Comparison of ENCODE assay signal across 16 cellular contexts in the genomic region with DNA sequence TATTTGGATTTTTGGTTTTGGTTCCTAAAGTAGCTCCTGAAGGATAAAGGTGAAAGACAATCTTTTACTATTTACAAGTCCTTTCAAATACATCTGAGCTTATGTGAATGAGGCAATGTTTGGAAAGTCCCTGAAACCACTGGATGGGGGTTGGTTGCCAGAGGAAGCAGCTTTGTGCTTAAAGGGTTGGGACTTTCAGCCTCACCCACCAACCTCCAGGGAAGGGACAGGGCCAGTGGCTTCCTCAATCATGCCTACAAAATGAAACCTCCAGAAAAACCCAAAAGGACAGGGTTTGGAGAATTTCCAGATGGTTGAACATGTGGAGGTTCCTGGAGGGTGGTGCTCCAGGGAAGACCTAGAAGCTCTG. TPM values are rescaled to one million over a fixed set of nuclear protein-coding genes. Genes with fewer than 3 reads are reported as not detected.
DNase-seq lines count a peak whose midpoint lies in the region; TF ChIP-seq lines count a peak whose summit lies in the region.
"Had no signal": no experiment of that assay in that cellular context is flagged by ENCODE, and none has a peak within 500 bp of the region (broad histone marks: within the 10 kb centered on the region; RNA-seq: fewer than 3 reads in every experiment).

No MANE protein-coding gene starts in this region.

- POLR2A ChIA-PET in MCF 10A (lab: Yijun Ruan, JAX) = interaction anchor here (0.5 to 2.5 kb wide), 7 partner anchors 10 to 650 kb away, joined by 3 to 10 read pairs (median 4); a partner anchor contains a TSS
- POLR2A ChIA-PET in activated CD4-positive, alpha-beta T cell treated with anti-CD3 and anti-CD28 coated beads, Interleukin-2, amount 10 ng/mL, durations not matched to agents 7 days and 5 days (lab: Charles Lee) = no interaction called here

- H3K9me2 ChIP-seq in MM.1S (replicated peaks; ENCODE audit: insufficient read depth, low read length) = no peaks in the 10 kb centered on the region

- no peaks in the 10 kb centered on the region for H3K27me3 ChIP-seq in breast epithelium
- no peaks in the 10 kb centered on the region for H3K27me3 ChIP-seq in MM.1S (replicated peaks; ENCODE audit: insufficient read depth, low read length)
- H3K27me3 ChIP-seq: transverse colon had no signal

- H3K27ac ChIP-seq in breast epithelium = no peak overlapping the region
- peak overlapping the region; percentile 13; the same call in 1 of the 2 replicates for H3K27ac ChIP-seq in MM.1S (ENCODE audit: low read length)
- H3K27ac ChIP-seq: left ventricle myocardium inferior, transverse colon had no signal

- TF ChIP-seq POLR2A in breast epithelium (IDR thresholded peaks at IDR 0.05) = no peak

- no TSS peak for BruUV-seq in MCF 10A (replicated peaks; lab: Mats Ljungman, UMichigan)

- H3K9me3 Mint-ChIP-seq in MCF 10A (ENCODE audit: unreplicated experiment) = no peaks in the 10 kb centered on the region
- no peaks in the 10 kb centered on the region for H3K9me3 Mint-ChIP-seq in activated CD4-positive, alpha-beta T cell treated with anti-CD3 and anti-CD28 coated beads, Interleukin-2, amount 10 ng/mL, durations not matched to agents 7 days and 5 days
- H3K9me3 Mint-ChIP-seq: T-cell, WTC11 had no signal

- H3K36me3 ChIP-seq in breast epithelium (no peaks in the 10 kb centered on the region), MM.1S (replicated peaks; ENCODE audit: insufficient read depth, low read length) (no peaks in the 10 kb centered on the region)
- H3K36me3 ChIP-seq: left ventricle myocardium inferior, transverse colon had no signal

- H3K9ac ChIP-seq in MM.1S (ENCODE audit: low read length) = no peak overlapping the region

- CTCF ChIA-PET in MCF 10A (lab: Yijun Ruan, JAX) = interaction anchor here (0.8 to 1.9 kb wide), 8 partner anchors 9 to 219 kb away, joined by 3 to 10 read pairs (median 5); no protein-coding TSS in a partner anchor
- CTCF ChIA-PET in activated CD4-positive, alpha-beta T cell treated with anti-CD3 and anti-CD28 coated beads, Interleukin-2, amount 10 ng/mL, durations not matched to agents 7 days and 5 days (lab: Charles Lee) = no interaction called here

- no peaks in the 10 kb centered on the region for H3K4me1 ChIP-seq in breast epithelium
- H3K4me1 ChIP-seq in MM.1S (ENCODE audit: low read length) = peaks cover 12% of the 10 kb centered on the region
- H3K4me1 ChIP-seq: left ventricle myocardium inferior had no signal

- no peaks in the 10 kb centered on the region for H3K79me2 ChIP-seq in MM.1S (ENCODE audit: low read length)

- H4K20me1 ChIP-seq in MM.1S (ENCODE audit: insufficient read depth, low read length) = no peaks in the 10 kb centered on the region

- H3K27ac Mint-ChIP-seq in MCF 10A (ENCODE audit: low read depth, unreplicated experiment) = no peak overlapping the region
- no peak overlapping the region for H3K27ac Mint-ChIP-seq in activated CD4-positive, alpha-beta T cell treated with anti-CD3 and anti-CD28 coated beads, Interleukin-2, amount 10 ng/mL, durations not matched to agents 7 days and 5 days
- H3K27ac Mint-ChIP-seq: T-cell, WTC11 had no signal

- H3K27me3 Mint-ChIP-seq in MCF 10A (ENCODE audit: insufficient read depth, unreplicated experiment) = no peaks in the 10 kb centered on the region
- peaks cover 9% of the 10 kb centered on the region for H3K27me3 Mint-ChIP-seq in activated CD4-positive, alpha-beta T cell treated with anti-CD3 and anti-CD28 coated beads, Interleukin-2, amount 10 ng/mL, durations not matched to agents 7 days and 5 days

- peak overlapping the region; percentile 22; the same call in 1 of the 2 replicates for H3K4me2 ChIP-seq in MM.1S (ENCODE audit: low read depth, low read length)

- TF ChIP-seq CTCF in MCF 10A (IDR thresholded peaks at IDR 0.05; ENCODE audit: unreplicated experiment) = no peak
- no peak for TF ChIP-seq CTCF in breast epithelium (IDR thresholded peaks at IDR 0.05)
- TF ChIP-seq CTCF in MM.1S (IDR thresholded peaks at IDR 0.05; ENCODE audit: low read length) = no peak

- no peak overlapping the region for H3K4me3 Mint-ChIP-seq in MCF 10A (ENCODE audit: unreplicated experiment)
- no peak overlapping the region for H3K4me3 Mint-ChIP-seq in activated CD4-positive, alpha-beta T cell treated with anti-CD3 and anti-CD28 coated beads, Interleukin-2, amount 10 ng/mL, durations not matched to agents 7 days and 5 days
- H3K4me3 Mint-ChIP-seq: T-cell, WTC11 had no signal

- H3F3A ChIP-seq in MM.1S (ENCODE audit: insufficient read depth, low read length) = no peaks in the 10 kb centered on the region

- intact Hi-C loops in MCF 10A (cut with micrococcal nuclease) (no loop called here), breast epithelium (cut with DNase I; ENCODE audit: low total_unique reads) (no loop called here)

- no peak overlapping the region for H3K4me3 ChIP-seq in breast epithelium
- H3K4me3 ChIP-seq in MM.1S (ENCODE audit: low read length) = no peak overlapping the region
- H3K4me3 ChIP-seq: left ventricle myocardium inferior, skin epidermis, transverse colon had no signal

- DNase-seq in MCF 10A (ENCODE audit: unreplicated experiment) (peak; percentile 8), breast epithelium (ENCODE audit: low spot score in 2 of 2) (no peak), MM.1S (peak; percentile 35), dermis blood vessel endothelial cell (peak; percentile 11), SW480 (ENCODE audit: low spot score) (no peak), iPS-NIHi11 (ENCODE audit: low spot score) (no peak)
- DNase-seq in activated CD4-positive, CD25-positive, alpha-beta regulatory T cell treated with anti-CD3 and anti-CD28 coated beads, Interleukin-2, amount 50 U/mL, for 72 hours = no peak
- no peak for DNase-seq in activated CD4-positive, alpha-beta T cell treated with anti-CD3 and anti-CD28 coated beads, Interleukin-2, amount 10 ng/mL, durations not matched to agents 7 days and 5 days
- DNase-seq: foreskin fibroblast, left ventricle myocardium inferior, NCI-H1092, NCI-H774, T-cell, transverse colon had no signal

- no peaks in the 10 kb centered on the region for H3K36me3 Mint-ChIP-seq in MCF 10A (ENCODE audit: insufficient read depth, unreplicated experiment)
- H3K36me3 Mint-ChIP-seq in activated CD4-positive, alpha-beta T cell treated with anti-CD3 and anti-CD28 coated beads, Interleukin-2, amount 10 ng/mL, durations not matched to agents 7 days and 5 days (ENCODE audit: low read depth) = no peaks in the 10 kb centered on the region
- H3K36me3 Mint-ChIP-seq: T-cell, WTC11 had no signal

- peaks cover 17% of the 10 kb centered on the region for H3K4me1 Mint-ChIP-seq in MCF 10A (ENCODE audit: insufficient read depth, unreplicated experiment)
- no peaks in the 10 kb centered on the region for H3K4me1 Mint-ChIP-seq in activated CD4-positive, alpha-beta T cell treated with anti-CD3 and anti-CD28 coated beads, Interleukin-2, amount 10 ng/mL, durations not matched to agents 7 days and 5 days
- H3K4me1 Mint-ChIP-seq: T-cell had no signal

- H3K9me3 ChIP-seq in breast epithelium = no peaks in the 10 kb centered on the region
- no peaks in the 10 kb centered on the region for H3K9me3 ChIP-seq in MM.1S (replicated peaks; ENCODE audit: insufficient read depth, low read length)
- H3K9me3 ChIP-seq: transverse colon had no signal

- peak overlapping the region; percentile 36; the same call in 1 of the 2 replicates for H2AFZ ChIP-seq in MM.1S (ENCODE audit: low read length)

RNA-seq across cellular contexts. Expression of a gene that starts 20.9 kb away (rescaled TPM):
- total RNA-seq in MCF 10A (2022) (10.1 and 11.9 TPM in 2 replicates), breast epithelium (1 to 10 TPM; 1.3 to 5.2 (median 5.1) TPM), dermis blood vessel endothelial cell (4.6 and 8.1 TPM in 2 replicates)
- total RNA-seq in activated CD4-positive, alpha-beta T cell treated with anti-CD3 and anti-CD28 coated beads, Interleukin-2, amount 10 ng/mL, durations not matched to agents 7 days and 5 days = 1 to 10 TPM; 4.0 to 5.6 TPM

Comparison
In these comparisons a context has a peak if more than half of its experiments do, and no peak if none do; other contexts are left out.
1. DNase-seq: peak in MCF 10A (single experiment), MM.1S (single experiment) and dermis blood vessel endothelial cell (single experiment); none in breast epithelium (0 of 2), activated CD4-positive, CD25-positive, alpha-beta regulatory T cell treated with anti-CD3 and anti-CD28 coated beads, Interleukin-2, amount 50 U/mL, for 72 hours (single experiment), SW480 (single experiment), activated CD4-positive, alpha-beta T cell treated with anti-CD3 and anti-CD28 coated beads, Interleukin-2, amount 10 ng/mL, durations not matched to agents 7 days and 5 days (single experiment) and iPS-NIHi11 (single experiment).